25 cellular contexts compared by ENCODE assay signal in the genomic region with DNA sequence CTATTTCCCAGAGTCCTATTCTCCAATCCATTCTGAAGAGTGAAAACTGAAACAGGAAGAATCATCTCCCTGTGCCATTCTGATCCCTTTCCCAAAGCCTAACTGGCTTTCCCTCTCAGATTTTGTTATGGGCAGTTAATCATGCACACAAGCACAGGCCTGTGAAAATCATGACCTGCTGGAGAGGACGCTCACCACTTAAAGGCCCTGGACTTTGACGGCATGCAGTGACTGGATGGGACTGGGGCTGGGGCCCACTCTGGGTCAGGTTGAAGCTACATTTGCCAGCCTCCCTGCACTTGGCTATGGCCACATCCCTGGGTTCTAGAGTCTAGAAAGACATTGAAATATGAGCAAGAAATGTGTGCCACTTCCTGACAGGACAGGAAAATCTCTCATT. TPM values are rescaled to one million over a fixed set of nuclear protein-coding genes. Genes with fewer than 3 reads are reported as not detected.
DNase-seq lines count a peak whose midpoint lies in the region; ATAC-seq, FAIRE-seq and TF ChIP-seq lines count a peak whose summit lies in the region.
"Had no signal": no experiment of that assay in that cellular context is flagged by ENCODE, and none has a peak within 500 bp of the region (broad histone marks: within the 10 kb centered on the region; RNA-seq: fewer than 3 reads in every experiment).

No MANE protein-coding gene starts in this region.

- no peaks in the 10 kb centered on the region for H3K4me1 ChIP-seq in HepG2 (ENCODE audit: insufficient read depth, low read length)
- H3K4me1 ChIP-seq in right lobe of liver: peaks cover 0 to 9% (median 0%) of the 10 kb centered on the region in 4 donors
- no peaks in the 10 kb centered on the region for H3K4me1 ChIP-seq in K562 (replicated peaks in 1 of 2; ENCODE audit: control insufficient read depth in 2 of 2, insufficient read depth in 2 of 2, low read length in 2 of 2)
- H3K4me1 ChIP-seq in parathyroid adenoma: peaks cover 13% of the 10 kb centered on the region
- H3K4me1 ChIP-seq in Peyer's patch: no peaks in the 10 kb centered on the region
- H3K4me1 ChIP-seq: A549, BE2C had no signal

- H3K4me2 ChIP-seq in HepG2 (ENCODE audit: low read depth, low read length) (no peak overlapping the region), K562 (ENCODE audit: insufficient read depth, low read length) (no peak overlapping the region), parathyroid adenoma (ENCODE audit: low read length) (no peak overlapping the region)
- H3K4me2 ChIP-seq: A549; BLaER1 treated with 17β-estradiol and CSF1 and Interleukin-3, amounts not matched to agents 10 nM and 100 nM; GM23338 had no signal

- ATAC-seq in HepG2 (peak; percentile 54), right lobe of liver (no peak), K562 (peak; percentile 41; the same call in 2 of the 3 replicates), GM18519 (IDR thresholded peaks at IDR 0.05; ENCODE audit: low FRiP score, unreplicated experiment) (no peak)
- ATAC-seq: A549, GM12878, GM23338, HCT116 had no signal

- 55% methylated on average over 2 of the region's 2 CpGs for WGBS in HepG2 (ENCODE audit: low lambda C conversion rate)
- 94% methylated on average over 2 of the region's 2 CpGs for WGBS in right lobe of liver (ENCODE audit: insufficient coverage, low coverage, low lambda C conversion rate, missing lambda C conversion rate)
- 54% methylated on average over 2 of the region's 2 CpGs for WGBS in K562 (ENCODE audit: insufficient coverage, low coverage, missing lambda C conversion rate)

- no peaks in the 10 kb centered on the region for H3K9me1 ChIP-seq in K562 (ENCODE audit: control insufficient read depth, insufficient read depth, low read length)

- FAIRE-seq in HepG2 (lab: Jason Lieb, UNC) (no peak), K562 (lab: Jason Lieb, UNC) (no peak)
- FAIRE-seq: A549, D721Med, GM12878 had no signal

- H3K4me3 ChIP-seq in HepG2 (replicated peaks in 1 of 3; ENCODE audit: insufficient read depth in 1 of 3, low read depth in 2 of 3, low read length in 3 of 3) (no peak overlapping the region), right lobe of liver (no peak overlapping the region), K562 (no peak overlapping the region), parathyroid adenoma (ENCODE audit: low read depth, low read length) (no peak overlapping the region), Peyer's patch (no peak overlapping the region)
- H3K4me3 ChIP-seq: A549; BLaER1 treated with 17β-estradiol and CSF1 and Interleukin-3, amounts not matched to agents 10 nM and 100 nM; GM12878; GM23338 had no signal

- TF ChIP-seq EP300 in HepG2 (IDR thresholded peaks at IDR 0.05; ENCODE audit: low read depth in 2 of 2, low read length in 2 of 2) (no peak), HepG2 (CRISPR knock-in tag; IDR thresholded peaks at IDR 0.05; ENCODE audit: borderline replicate concordance) (no peak), K562 (IDR thresholded peaks at IDR 0.05; ENCODE audit: low read length) (no peak)

- H3K79me2 ChIP-seq in HepG2 (ENCODE audit: insufficient read depth, low read length) (no peaks in the 10 kb centered on the region), K562 (ENCODE audit: control insufficient read depth, insufficient read depth, low read length) (no peaks in the 10 kb centered on the region), parathyroid adenoma (peaks cover 29% of the 10 kb centered on the region)

- CTCF ChIA-PET in HepG2 (lab: Yijun Ruan, JAX; ENCODE audit: low intra/inter-chr PET ratio, low total read pairs) (no interaction called here), K562 (lab: Yijun Ruan, JAX; ENCODE audit: low intra/inter-chr PET ratio) (no interaction called here)

- POLR2A ChIA-PET in HepG2 (lab: Yijun Ruan, JAX) (no interaction called here), K562 (lab: Yijun Ruan, JAX) (interaction anchor here (0.5 to 0.7 kb wide), 3 partner anchors 136 to 1041 kb away, joined by 3 read pairs; no protein-coding TSS in a partner anchor)

- TF ChIP-seq CTCF in HepG2 (CRISPR knock-in tag; IDR thresholded peaks at IDR 0.05) (no peak), right lobe of liver (IDR thresholded peaks at IDR 0.05) (no peak), K562 (IDR thresholded peaks at IDR 0.05 in 2 of 3, conservative IDR thresholded peaks at IDR 0.05 in 1 of 3; ENCODE audit: insufficient read depth in 2 of 3, low read depth in 1 of 3, low read length in 3 of 3) (no peak), parathyroid adenoma (IDR thresholded peaks at IDR 0.05) (no peak), Peyer's patch (IDR thresholded peaks at IDR 0.05) (no peak)

- no peak for TF ChIP-seq RAD21 in HepG2 (CRISPR knock-in tag; IDR thresholded peaks at IDR 0.05)
- no peak for TF ChIP-seq RAD21 in K562 (CRISPR knock-in tag; conservative IDR thresholded peaks at IDR 0.05 in 1 of 2, IDR thresholded peaks at IDR 0.05 in 1 of 2)

- H3K27ac ChIP-seq in HepG2 (ENCODE audit: extremely low read length, insufficient read depth, low read length): no peak overlapping the region
- H3K27ac ChIP-seq in right lobe of liver: no peak overlapping the region
- H3K27ac ChIP-seq in K562 (ENCODE audit: extremely low read depth, low read depth, low read length): no peak overlapping the region
- no peak overlapping the region for H3K27ac ChIP-seq in parathyroid adenoma
- no peak overlapping the region for H3K27ac ChIP-seq in Peyer's patch
- H3K27ac ChIP-seq: A549; BLaER1 treated with 17β-estradiol and CSF1 and Interleukin-3, amounts not matched to agents 10 nM and 100 nM had no signal

- intact Hi-C loops in HepG2 (cut with micrococcal nuclease; ENCODE audit: unreplicated experiment) (no loop called here), right lobe of liver (cut with DNase I) (no loop called here), K562 (cut with micrococcal nuclease) (no loop called here)

- TF ChIP-seq POLR2A in HepG2 (IDR thresholded peaks at IDR 0.05; ENCODE audit: insufficient read depth in 1 of 2, low read depth in 2 of 2, low read length in 2 of 2) (no peak), right lobe of liver (IDR thresholded peaks at IDR 0.05) (no peak), K562 (conservative IDR thresholded peaks at IDR 0.05) (no peak), Peyer's patch (IDR thresholded peaks at IDR 0.05) (no peak)

- DNase-seq in HepG2 (ENCODE audit: low spot score) (no peak), right lobe of liver (no peak), K562 (ENCODE audit: extremely low read depth in 1 of 4, low spot score in 3 of 4) (no peak), Peyer's patch (no peak)
- DNase-seq in activated CD4-positive, CD25-positive, alpha-beta regulatory T cell (lab: John Stamatoyannopoulos, UW): no peak
- DNase-seq: 8988T; ACHN; AML-193; BE2C; CD4-positive, alpha-beta T cell; CD8-positive, alpha-beta memory T cell; DMS 273 treated with DMSO at 0.1 percent for 48 hours; DMS79; EL; GDM1; H9 had no signal

- in situ Hi-C loops in HepG2 (cut with HindIII; ENCODE audit: extremely low pct_ligation_motif_present, low pct_unique_long_range_greater_than_20kb) (no loop called here), K562 (cut with MboI) (no loop called here)

- no peaks in the 10 kb centered on the region for H3K27me3 ChIP-seq in HepG2 (ENCODE audit: control insufficient read depth in 1 of 2, insufficient read depth in 2 of 2, low read length in 2 of 2)
- no peaks in the 10 kb centered on the region for H3K27me3 ChIP-seq in right lobe of liver
- no peaks in the 10 kb centered on the region for H3K27me3 ChIP-seq in K562 (ENCODE audit: control insufficient read depth in 2 of 2, insufficient read depth in 2 of 2, low read length in 2 of 2)
- H3K27me3 ChIP-seq in parathyroid adenoma (ENCODE audit: control insufficient read depth, insufficient read depth, low read length): no peaks in the 10 kb centered on the region
- H3K27me3 ChIP-seq in Peyer's patch: no peaks in the 10 kb centered on the region
- H3K27me3 ChIP-seq: BE2C; BLaER1 treated with 17β-estradiol and CSF1 and Interleukin-3, amounts not matched to agents 10 nM and 100 nM had no signal

- H3K9ac ChIP-seq in HepG2 (ENCODE audit: insufficient read depth, low read depth, low read length) (no peak overlapping the region), K562 (ENCODE audit: insufficient read depth in 1 of 2, low read depth in 2 of 2, low read length in 2 of 2) (no peak overlapping the region), parathyroid adenoma (no peak overlapping the region)
- H3K9ac ChIP-seq: BLaER1 treated with 17β-estradiol and CSF1 and Interleukin-3, amounts not matched to agents 10 nM and 100 nM had no signal

- H3K9me3 ChIP-seq in HepG2 (ENCODE audit: low read length) (no peaks in the 10 kb centered on the region), right lobe of liver (no peaks in the 10 kb centered on the region), K562 (replicated peaks; ENCODE audit: control insufficient read depth, insufficient read depth, low read depth, low read length) (no peaks in the 10 kb centered on the region), parathyroid adenoma (ENCODE audit: control insufficient read depth, low read length) (no peaks in the 10 kb centered on the region), Peyer's patch (no peaks in the 10 kb centered on the region)
- H3K9me3 ChIP-seq: A549; BE2C; BLaER1 treated with 17β-estradiol and CSF1 and Interleukin-3, amounts not matched to agents 10 nM and 100 nM had no signal

- no TSS peak for BruUV-seq in HepG2 (replicated peaks; lab: Mats Ljungman, UMichigan)
- BruUV-seq in K562 (replicated peaks; lab: Mats Ljungman, UMichigan): no TSS peak

- H4K20me1 ChIP-seq in HepG2 (ENCODE audit: insufficient read depth, low read length) (no peaks in the 10 kb centered on the region), K562 (replicated peaks; ENCODE audit: control insufficient read depth, insufficient read depth, low read length) (no peaks in the 10 kb centered on the region)
- H4K20me1 ChIP-seq: BLaER1 treated with 17β-estradiol and CSF1 and Interleukin-3, amounts not matched to agents 10 nM and 100 nM had no signal

- no peaks in the 10 kb centered on the region for H3K36me3 ChIP-seq in HepG2 (replicated peaks in 1 of 2; ENCODE audit: control insufficient read depth in 1 of 2, insufficient read depth in 2 of 2, low read length in 2 of 2)
- H3K36me3 ChIP-seq in right lobe of liver: no peaks in the 10 kb centered on the region
- no peaks in the 10 kb centered on the region for H3K36me3 ChIP-seq in K562 (ENCODE audit: control insufficient read depth, insufficient read depth, low read length)
- H3K36me3 ChIP-seq in parathyroid adenoma (ENCODE audit: control insufficient read depth, insufficient read depth, low read length): no peaks in the 10 kb centered on the region
- no peaks in the 10 kb centered on the region for H3K36me3 ChIP-seq in Peyer's patch
- H3K36me3 ChIP-seq: BE2C; BLaER1 treated with 17β-estradiol and CSF1 and Interleukin-3, amounts not matched to agents 10 nM and 100 nM had no signal

- no peak overlapping the region for H2AFZ ChIP-seq in HepG2 (ENCODE audit: low read length)
- H2AFZ ChIP-seq in K562 (ENCODE audit: low read depth, low read length): no peak overlapping the region
- peak overlapping the region; percentile 5 for H2AFZ ChIP-seq in parathyroid adenoma
- H2AFZ ChIP-seq: GM23338 had no signal

RNA-seq across cellular contexts. Expression of gene PDE11A, which starts 12.9 kb away (rescaled TPM):
- 1.2 and 1.4 TPM in 2 replicates for total RNA-seq in HepG2 (2016; rRNA removed; fragmentation: Illumina TruSeq; extraction: Trizol)
- total RNA-seq in HepG2 (2016; cell fraction: cytosol; rRNA removed; fragmentation: Illumina TruSeq; extraction: Trizol; ENCODE audit: low read depth): 0.79 and 1.2 TPM in 2 replicates
- total RNA-seq in HepG2 (2016; cell fraction: insoluble cytoplasmic fraction; rRNA removed; fragmentation: Illumina TruSeq; extraction: Trizol): 1.1 and 1.2 TPM in 2 replicates
- 0.38 and 0.56 TPM in 2 replicates for total RNA-seq in HepG2 (2016; cell fraction: membrane; rRNA removed; fragmentation: Illumina TruSeq; extraction: Trizol)
- total RNA-seq in HepG2 (2016; cell fraction: nucleus; rRNA removed; fragmentation: Illumina TruSeq; extraction: Trizol): 2.1 and 2.5 TPM in 2 replicates
- 1.3 and 1.7 TPM in 2 replicates for polyA plus RNA-seq in HepG2 (2011; rRNA removed)
- polyA plus RNA-seq in HepG2 (2011; cell fraction: cytosol; rRNA removed): 0.95 and 0.97 TPM in 2 replicates
- polyA plus RNA-seq in HepG2 (2011; cell fraction: nucleus; rRNA removed): 2.0 and 2.4 TPM in 2 replicates
- polyA plus RNA-seq in HepG2 (2012): 0.32 and 0.47 TPM in 2 replicates
- polyA plus RNA-seq in HepG2 (2016; cell fraction: cytosol; fragmentation: Illumina TruSeq; extraction: Trizol; ENCODE audit: low read depth): 0.01 and 0.05 TPM in 2 replicates
- 0.70 and 0.73 TPM in 2 replicates for polyA plus RNA-seq in HepG2 (2016; cell fraction: insoluble cytoplasmic fraction; fragmentation: Illumina TruSeq; extraction: Trizol; ENCODE audit: low read depth)
- 0.10 and 0.12 TPM in 2 replicates for polyA plus RNA-seq in HepG2 (2016; cell fraction: membrane; fragmentation: Illumina TruSeq; extraction: Trizol; ENCODE audit: low read depth)
- polyA plus RNA-seq in HepG2 (2016; cell fraction: nucleus; fragmentation: Illumina TruSeq; extraction: Trizol; ENCODE audit: insufficient read depth, low read depth): 1.9 TPM in 2 replicates
- polyA minus RNA-seq in HepG2 (2011; rRNA and poly(A)+ RNA removed; ENCODE audit: low replicate concordance): 0.05 and 2.9 TPM in 2 replicates
- polyA minus RNA-seq in HepG2 (2011; cell fraction: cytosol; rRNA and poly(A)+ RNA removed): 3.0 and 3.2 TPM in 2 replicates
- polyA minus RNA-seq in HepG2 (2011; cell fraction: nucleus; rRNA and poly(A)+ RNA removed): 6.2 and 8.8 TPM in 2 replicates
- total RNA-seq in right lobe of liver: 1 to 10 TPM; 1.2 to 9.4 (median 6.3) TPM
- 5.8 and 6.3 TPM in 2 replicates for total RNA-seq in K562 (2011; cell fraction: chromatin; rRNA removed; ENCODE audit: low replicate concordance)
- 3.3 and 3.5 TPM in 2 replicates for total RNA-seq in K562 (2011; cell fraction: nucleolus; rRNA removed)
- 3.0 and 4.0 TPM in 2 replicates for total RNA-seq in K562 (2011; cell fraction: nucleoplasm; rRNA removed)
- 5.4 and 5.6 TPM in 2 replicates for total RNA-seq in K562 (2014; rRNA removed)
- 7.8 and 8.7 TPM in 2 replicates for total RNA-seq in K562 (2014; rRNA removed; fragmentation: Illumina TruSeq; extraction: Trizol)
- total RNA-seq in K562 (2015; rRNA removed; fragmentation: Illumina TruSeq; extraction: Trizol): 21.3 and 22.1 TPM in 2 replicates
- 5.7 and 6.0 TPM in 2 replicates for total RNA-seq in K562 (2021)
- polyA plus RNA-seq in K562 (2011; rRNA removed): 0.80 and 8.9 TPM in 2 replicates
- 0.52 and 5.2 TPM in 2 replicates for polyA plus RNA-seq in K562 (2011; cell fraction: cytosol; rRNA removed)
- 1.1 and 10.5 TPM in 2 replicates for polyA plus RNA-seq in K562 (2011; cell fraction: nucleus; rRNA removed)
- polyA plus RNA-seq in K562 (2012): 6.9 and 15.2 TPM in 2 replicates
- polyA plus RNA-seq in K562 (2014; fragmentation: Illumina TruSeq; extraction: Trizol): 5.1 and 6.2 TPM in 2 replicates
- polyA plus RNA-seq in K562 (2014; fragmentation: Nextera tagmentation; extraction: Ambion mirVana): 1 to 10 TPM; 3.2 to 3.9 TPM
- polyA plus RNA-seq in K562 (2014; rRNA removed): 4.5 TPM in 2 replicates
- 1.0 and 19.7 TPM in 2 replicates for polyA minus RNA-seq in K562 (2011; rRNA and poly(A)+ RNA removed)
- 1.1 and 4.9 TPM in 2 replicates for polyA minus RNA-seq in K562 (2011; cell fraction: cytosol; rRNA and poly(A)+ RNA removed)
- 1.1 and 4.3 TPM in 2 replicates for polyA minus RNA-seq in K562 (2011; cell fraction: nucleus; rRNA and poly(A)+ RNA removed)
- 1 to 10 TPM; 1.6 to 2.1 (median 1.7) TPM for total RNA-seq in Peyer's patch
- total RNA-seq: CD4-positive, alpha-beta T cell; CD8-positive, alpha-beta memory T cell had no signal
- polyA plus RNA-seq: CD14-positive monocyte; CD8-positive, alpha-beta memory T cell had no signal

RNA-seq across cellular contexts. Expression of gene RBM45, which starts 52.6 kb away (rescaled TPM):
- total RNA-seq in HepG2 (2016; rRNA removed; fragmentation: Illumina TruSeq; extraction: Trizol) (25.2 and 30.4 TPM in 2 replicates), right lobe of liver (1 to 10 TPM; 5.1 to 7.4 (median 5.6) TPM), K562 (2014; rRNA removed) (14.7 and 15.0 TPM in 2 replicates), K562 (2014; rRNA removed; fragmentation: Illumina TruSeq; extraction: Trizol) (20.8 and 24.4 TPM in 2 replicates), K562 (2015; rRNA removed; fragmentation: Illumina TruSeq; extraction: Trizol) (21.0 and 22.0 TPM in 2 replicates), K562 (2021) (13.1 and 16.8 TPM in 2 replicates), Peyer's patch (10 to 100 TPM; 13.8 to 28.1 (median 22.8) TPM)
- 2.2 and 3.2 TPM in 2 replicates for total RNA-seq in HepG2 (2016; cell fraction: cytosol; rRNA removed; fragmentation: Illumina TruSeq; extraction: Trizol; ENCODE audit: low read depth)
- 23.2 and 30.4 TPM in 2 replicates for total RNA-seq in HepG2 (2016; cell fraction: insoluble cytoplasmic fraction; rRNA removed; fragmentation: Illumina TruSeq; extraction: Trizol)
- 6.4 and 7.0 TPM in 2 replicates for total RNA-seq in HepG2 (2016; cell fraction: membrane; rRNA removed; fragmentation: Illumina TruSeq; extraction: Trizol)
- total RNA-seq in HepG2 (2016; cell fraction: nucleus; rRNA removed; fragmentation: Illumina TruSeq; extraction: Trizol): 21.4 and 22.9 TPM in 2 replicates
- polyA plus RNA-seq in HepG2 (2011; rRNA removed) (4.2 and 5.7 TPM in 2 replicates), K562 (2011; rRNA removed) (13.1 and 17.9 TPM in 2 replicates), K562 (2014; fragmentation: Illumina TruSeq; extraction: Trizol) (12.5 and 15.0 TPM in 2 replicates), K562 (2014; fragmentation: Nextera tagmentation; extraction: Ambion mirVana) (1 to 10 TPM; 6.7 to 9.9 TPM), K562 (2014; rRNA removed) (16.2 and 19.9 TPM in 2 replicates)
- 2.2 TPM in 2 replicates for polyA plus RNA-seq in HepG2 (2011; cell fraction: cytosol; rRNA removed)
- 4.0 and 4.5 TPM in 2 replicates for polyA plus RNA-seq in HepG2 (2011; cell fraction: nucleus; rRNA removed)
- polyA plus RNA-seq in HepG2 (2012): 6.6 and 6.9 TPM in 2 replicates
- polyA plus RNA-seq in HepG2 (2016; cell fraction: cytosol; fragmentation: Illumina TruSeq; extraction: Trizol; ENCODE audit: low read depth): 0.85 and 1.4 TPM in 2 replicates
- polyA plus RNA-seq in HepG2 (2016; cell fraction: insoluble cytoplasmic fraction; fragmentation: Illumina TruSeq; extraction: Trizol; ENCODE audit: low read depth): 20.1 and 23.5 TPM in 2 replicates
- 2.9 and 3.3 TPM in 2 replicates for polyA plus RNA-seq in HepG2 (2016; cell fraction: membrane; fragmentation: Illumina TruSeq; extraction: Trizol; ENCODE audit: low read depth)
- polyA plus RNA-seq in HepG2 (2016; cell fraction: nucleus; fragmentation: Illumina TruSeq; extraction: Trizol; ENCODE audit: insufficient read depth, low read depth): 21.9 and 22.2 TPM in 2 replicates
- polyA minus RNA-seq in HepG2 (2011; rRNA and poly(A)+ RNA removed; ENCODE audit: low replicate concordance): 5.7 and 5.8 TPM in 2 replicates
- polyA minus RNA-seq in HepG2 (2011; cell fraction: cytosol; rRNA and poly(A)+ RNA removed): 1.6 and 2.4 TPM in 2 replicates
- 13.0 and 14.2 TPM in 2 replicates for polyA minus RNA-seq in HepG2 (2011; cell fraction: nucleus; rRNA and poly(A)+ RNA removed)
- total RNA-seq in K562 (2011; cell fraction: chromatin; rRNA removed; ENCODE audit: low replicate concordance): 10.8 and 27.2 TPM in 2 replicates
- 6.3 and 8.6 TPM in 2 replicates for total RNA-seq in K562 (2011; cell fraction: nucleolus; rRNA removed)
- total RNA-seq in K562 (2011; cell fraction: nucleoplasm; rRNA removed): 8.9 and 11.3 TPM in 2 replicates
- polyA plus RNA-seq in K562 (2011; cell fraction: cytosol; rRNA removed): 3.9 and 4.2 TPM in 2 replicates
- 10.7 and 11.5 TPM in 2 replicates for polyA plus RNA-seq in K562 (2011; cell fraction: nucleus; rRNA removed)
- 12.6 and 14.6 TPM in 2 replicates for polyA plus RNA-seq in K562 (2012)
- polyA minus RNA-seq in K562 (2011; rRNA and poly(A)+ RNA removed): 10.7 TPM in 2 replicates
- 3.2 and 3.9 TPM in 2 replicates for polyA minus RNA-seq in K562 (2011; cell fraction: cytosol; rRNA and poly(A)+ RNA removed)
- polyA minus RNA-seq in K562 (2011; cell fraction: nucleus; rRNA and poly(A)+ RNA removed): 15.6 and 20.0 TPM in 2 replicates

Comparison
In these comparisons a context has a peak if more than half of its experiments do, and no peak if none do; other contexts are left out.
1. ATAC-seq: peak in HepG2 (single experiment) and K562 (single experiment); none in right lobe of liver (0 of 4) and GM18519 (single experiment).